In genomic region chrX:19616016-19616415, GRCh38 we compare ENCODE assay signal across 17 cellular contexts.
DNase-seq lines count a peak whose midpoint lies in the region; ATAC-seq and TF ChIP-seq lines count a peak whose summit lies in the region.
"Had no signal": no experiment of that assay in that cellular context is flagged by ENCODE, and none has a peak within 500 bp of the region (broad histone marks: within the 10 kb centered on the region; RNA-seq: fewer than 3 reads in every experiment).

No MANE protein-coding gene starts in this region.

- H3K4me3 ChIP-seq in smooth muscle cell = no peak overlapping the region
- H3K4me3 ChIP-seq in brain microvascular endothelial cell (ENCODE audit: low read depth, low read length) = no peak overlapping the region
- H3K4me3 ChIP-seq: BLaER1 had no signal

- H3K4me1 Mint-ChIP-seq in activated naive CD8-positive, alpha-beta T cell (ENCODE audit: low read depth) = peaks cover 20% of the 10 kb centered on the region
- H3K4me1 Mint-ChIP-seq in activated naive CD8-positive, alpha-beta T cell treated with anti-CD3 and anti-CD28 coated beads, Interleukin-2, amount 50 U/mL, for 24 hours = peaks cover 5% of the 10 kb centered on the region
- peaks cover 26% of the 10 kb centered on the region for H3K4me1 Mint-ChIP-seq in HFFc6 (ENCODE audit: low read depth)
- peaks cover 3% of the 10 kb centered on the region for H3K4me1 Mint-ChIP-seq in T-helper 2 cell treated with Interferon-gamma antibody and Interleukin-4, amounts not matched to agents 5 μg/mL and 100 μg/mL, for 36 hours (ENCODE audit: low read depth)

- no peak for DNase-seq in activated naive CD8-positive, alpha-beta T cell treated with anti-CD3 and anti-CD28 coated beads, Interleukin-2, amount 50 U/mL, for 24 hours
- no peak for DNase-seq in HFFc6
- DNase-seq in smooth muscle cell (lab: John Stamatoyannopoulos, UW; ENCODE audit: unreplicated experiment) = no peak
- DNase-seq in T-helper 2 cell treated with Interferon-gamma antibody and Interleukin-4, amounts not matched to agents 5 μg/mL and 100 μg/mL, for 36 hours (ENCODE audit: low spot score) = no peak
- DNase-seq in NOMO-1 (lab: John Stamatoyannopoulos, UW; ENCODE audit: unreplicated experiment in 2 of 2) = no peak
- no peak for DNase-seq in brain microvascular endothelial cell
- DNase-seq: CD4-positive, CD25-positive, alpha-beta regulatory T cell; CD8-positive, alpha-beta memory T cell; DMS 273 treated with DMSO at 0.1 percent for 48 hours; DND-41; H7; HCEC 1CT had no signal

- H3K27ac ChIP-seq in smooth muscle cell (ENCODE audit: low read depth) = peak overlapping the region; percentile 16
- H3K27ac ChIP-seq in brain microvascular endothelial cell = no peak overlapping the region
- H3K27ac ChIP-seq: 22Rv1, BLaER1, C4-2B had no signal

- no peaks in the 10 kb centered on the region for H3K27me3 Mint-ChIP-seq in activated naive CD8-positive, alpha-beta T cell
- no peaks in the 10 kb centered on the region for H3K27me3 Mint-ChIP-seq in activated naive CD8-positive, alpha-beta T cell treated with anti-CD3 and anti-CD28 coated beads, Interleukin-2, amount 50 U/mL, for 24 hours
- no peaks in the 10 kb centered on the region; the same call in 1 of the 2 replicates for H3K27me3 Mint-ChIP-seq in HFFc6 (ENCODE audit: insufficient read depth)
- no peaks in the 10 kb centered on the region for H3K27me3 Mint-ChIP-seq in T-helper 2 cell treated with Interferon-gamma antibody and Interleukin-4, amounts not matched to agents 5 μg/mL and 100 μg/mL, for 36 hours (ENCODE audit: low read depth)
- H3K27me3 Mint-ChIP-seq: B cell; CD4-positive, CD25-positive, alpha-beta regulatory T cell had no signal

- H2AFZ ChIP-seq in smooth muscle cell (ENCODE audit: low read depth) = no peak overlapping the region

- peak overlapping the region; percentile 16 for H3K27ac Mint-ChIP-seq in activated naive CD8-positive, alpha-beta T cell
- H3K27ac Mint-ChIP-seq in activated naive CD8-positive, alpha-beta T cell treated with anti-CD3 and anti-CD28 coated beads, Interleukin-2, amount 50 U/mL, for 24 hours = no peak overlapping the region
- H3K27ac Mint-ChIP-seq in HFFc6 = peak overlapping the region; percentile 72
- no peak overlapping the region for H3K27ac Mint-ChIP-seq in T-helper 2 cell treated with Interferon-gamma antibody and Interleukin-4, amounts not matched to agents 5 μg/mL and 100 μg/mL, for 36 hours
- H3K27ac Mint-ChIP-seq: B cell had no signal

- no peak for TF ChIP-seq CTCF in HFFc6 (IDR thresholded peaks at IDR 0.05)
- TF ChIP-seq CTCF in smooth muscle cell (IDR thresholded peaks at IDR 0.05; ENCODE audit: borderline replicate concordance, insufficient read depth, poor library complexity, severe bottlenecking) = no peak
- no peak for TF ChIP-seq CTCF in brain microvascular endothelial cell (IDR thresholded peaks at IDR 0.05; ENCODE audit: low read depth, low read length, missing control alignments)

- no peaks in the 10 kb centered on the region for H3F3A ChIP-seq in smooth muscle cell (ENCODE audit: low read depth)

- H4K20me1 ChIP-seq in smooth muscle cell (ENCODE audit: low read depth) = peaks cover 15% of the 10 kb centered on the region
- H4K20me1 ChIP-seq: BLaER1 had no signal

- H3K9ac ChIP-seq in smooth muscle cell (ENCODE audit: low read depth) = no peak overlapping the region
- H3K9ac ChIP-seq: BLaER1 had no signal

- no peaks in the 10 kb centered on the region for H3K36me3 ChIP-seq in smooth muscle cell (ENCODE audit: low read depth)
- no peaks in the 10 kb centered on the region for H3K36me3 ChIP-seq in brain microvascular endothelial cell (replicated peaks)
- H3K36me3 ChIP-seq: BLaER1 had no signal

- WGBS in smooth muscle cell (ENCODE audit: low lambda C conversion rate) = 83% methylated on average over 5 of the region's 5 CpGs

- no peaks in the 10 kb centered on the region for H3K9me3 ChIP-seq in smooth muscle cell (replicated peaks; ENCODE audit: low read depth)

- H3K36me3 Mint-ChIP-seq in activated naive CD8-positive, alpha-beta T cell = no peaks in the 10 kb centered on the region
- peaks cover 1% of the 10 kb centered on the region for H3K36me3 Mint-ChIP-seq in activated naive CD8-positive, alpha-beta T cell treated with anti-CD3 and anti-CD28 coated beads, Interleukin-2, amount 50 U/mL, for 24 hours (ENCODE audit: low read depth)
- H3K36me3 Mint-ChIP-seq in HFFc6 (ENCODE audit: low read depth) = no peaks in the 10 kb centered on the region
- peaks cover 20% of the 10 kb centered on the region for H3K36me3 Mint-ChIP-seq in T-helper 2 cell treated with Interferon-gamma antibody and Interleukin-4, amounts not matched to agents 5 μg/mL and 100 μg/mL, for 36 hours (ENCODE audit: low read depth)

- H3K79me2 ChIP-seq in smooth muscle cell (ENCODE audit: low read depth) = no peaks in the 10 kb centered on the region

- no peak overlapping the region for H3K4me2 ChIP-seq in smooth muscle cell
- H3K4me2 ChIP-seq: BLaER1 had no signal

- H3K27me3 ChIP-seq in smooth muscle cell (ENCODE audit: low read depth) (no peaks in the 10 kb centered on the region), brain microvascular endothelial cell (replicated peaks) (no peaks in the 10 kb centered on the region)
- H3K27me3 ChIP-seq: BLaER1 had no signal

- in situ Hi-C loops in brain microvascular endothelial cell (cut with HindIII; ENCODE audit: low pct_ligation_motif_present, low sequenced_read_pairs) = no loop called here

- no peaks in the 10 kb centered on the region for H3K9me3 Mint-ChIP-seq in activated naive CD8-positive, alpha-beta T cell (ENCODE audit: low read depth)
- H3K9me3 Mint-ChIP-seq in activated naive CD8-positive, alpha-beta T cell treated with anti-CD3 and anti-CD28 coated beads, Interleukin-2, amount 50 U/mL, for 24 hours = no peaks in the 10 kb centered on the region
- H3K9me3 Mint-ChIP-seq in HFFc6 = no peaks in the 10 kb centered on the region; the same call in 1 of the 2 replicates
- H3K9me3 Mint-ChIP-seq in T-helper 2 cell treated with Interferon-gamma antibody and Interleukin-4, amounts not matched to agents 5 μg/mL and 100 μg/mL, for 36 hours = no peaks in the 10 kb centered on the region
- H3K9me3 Mint-ChIP-seq: CD4-positive, CD25-positive, alpha-beta regulatory T cell; CD8-positive, alpha-beta memory T cell had no signal

- no peak for ATAC-seq in activated naive CD8-positive, alpha-beta T cell treated with anti-CD3 and anti-CD28 coated beads, Interleukin-2, amount 50 U/mL, for 24 hours

- no peaks in the 10 kb centered on the region for H3K4me1 ChIP-seq in smooth muscle cell (ENCODE audit: low read depth)
- H3K4me1 ChIP-seq: BLaER1 had no signal

- no peak overlapping the region for H3K4me3 Mint-ChIP-seq in activated naive CD8-positive, alpha-beta T cell
- H3K4me3 Mint-ChIP-seq in activated naive CD8-positive, alpha-beta T cell treated with anti-CD3 and anti-CD28 coated beads, Interleukin-2, amount 50 U/mL, for 24 hours = no peak overlapping the region
- no peak overlapping the region for H3K4me3 Mint-ChIP-seq in HFFc6
- H3K4me3 Mint-ChIP-seq in T-helper 2 cell treated with Interferon-gamma antibody and Interleukin-4, amounts not matched to agents 5 μg/mL and 100 μg/mL, for 36 hours = no peak overlapping the region
- H3K4me3 Mint-ChIP-seq: B cell; CD8-positive, alpha-beta memory T cell had no signal

Comparison
In these comparisons a context has a peak if more than half of its experiments do, and no peak if none do; other contexts are left out.
1. H3K27ac Mint-ChIP-seq: peak in activated naive CD8-positive, alpha-beta T cell (single experiment) and HFFc6 (single experiment); none in activated naive CD8-positive, alpha-beta T cell treated with anti-CD3 and anti-CD28 coated beads, Interleukin-2, amount 50 U/mL, for 24 hours (single experiment) and T-helper 2 cell treated with Interferon-gamma antibody and Interleukin-4, amounts not matched to agents 5 μg/mL and 100 μg/mL, for 36 hours (single experiment).